Comparison of ENCODE assay signal across 29 cellular contexts in genomic region chr7:30315589-30315988, GRCh38.
"Had no signal": no experiment of that assay in that cellular context is flagged by ENCODE, and none has a peak within 500 bp of the region (broad histone marks: within the 10 kb centered on the region; RNA-seq: fewer than 3 reads in every experiment).

No MANE protein-coding gene starts in this region.

- H3K27ac Mint-ChIP-seq: activated naive CD8-positive, alpha-beta T cell treated with anti-CD3 and anti-CD28 coated beads, Interleukin-2, amount 10 ng/mL, durations not matched to agents 7 days and 5 days; activated T-cell treated with anti-CD3 and anti-CD28 coated beads, Interleukin-2, amount 50 U/mL, for 72 hours; brain; memory B cell had no signal

- H3K36me3 Mint-ChIP-seq: brain, T-cell had no signal

- H3K27ac ChIP-seq: ascending aorta, pancreas, prostate gland, skin epidermis, suprapubic skin, tibial artery had no signal

- H3K27me3 Mint-ChIP-seq: activated CD4-positive, alpha-beta T cell treated with anti-CD3 and anti-CD28 coated beads for 36 hours; activated naive CD8-positive, alpha-beta T cell treated with anti-CD3 and anti-CD28 coated beads, Interleukin-2, amount 10 ng/mL, durations not matched to agents 7 days and 5 days; brain; effector memory CD8-positive, alpha-beta T cell; memory B cell; naive thymus-derived CD4-positive, alpha-beta T cell; T-cell had no signal

- H3K9me3 Mint-ChIP-seq: activated naive CD8-positive, alpha-beta T cell treated with anti-CD3 and anti-CD28 coated beads, Interleukin-2, amount 10 ng/mL, durations not matched to agents 7 days and 5 days; activated T-cell treated with anti-CD3 and anti-CD28 coated beads, Interleukin-2, amount 50 U/mL, for 72 hours; brain; effector memory CD8-positive, alpha-beta T cell; memory B cell; T-cell had no signal

- H3K9me3 ChIP-seq: ascending aorta, pancreas, prostate gland, suprapubic skin, tibial artery had no signal

- H3K4me3 ChIP-seq: ascending aorta, pancreas, prostate gland, skin epidermis, suprapubic skin, tibial artery had no signal

- H3K4me3 Mint-ChIP-seq: activated CD4-positive, alpha-beta T cell treated with anti-CD3 and anti-CD28 coated beads for 36 hours; activated naive CD8-positive, alpha-beta T cell treated with anti-CD3 and anti-CD28 coated beads, Interleukin-2, amount 10 ng/mL, durations not matched to agents 7 days and 5 days; activated T-cell treated with anti-CD3 and anti-CD28 coated beads, Interleukin-2, amount 50 U/mL, for 72 hours; brain; effector memory CD8-positive, alpha-beta T cell; memory B cell; naive thymus-derived CD4-positive, alpha-beta T cell; T-cell had no signal

- H3K27me3 ChIP-seq: ascending aorta, pancreas, suprapubic skin, tibial artery had no signal

- H3K4me1 ChIP-seq: prostate gland had no signal

- ATAC-seq: activated CD4-positive, alpha-beta T cell treated with anti-CD3 and anti-CD28 coated beads for 36 hours; activated T-cell treated with anti-CD3 and anti-CD28 coated beads, Interleukin-2, amount 50 U/mL, for 72 hours; effector memory CD8-positive, alpha-beta T cell; naive thymus-derived CD4-positive, alpha-beta T cell; pancreas; sciatic nerve; T-cell had no signal

- H3K36me3 ChIP-seq: ascending aorta, pancreas, prostate gland, suprapubic skin, tibial artery had no signal

- DNase-seq: activated CD4-positive, alpha-beta T cell treated with anti-CD3 and anti-CD28 coated beads for 36 hours; activated CD4-positive, alpha-beta T cell treated with anti-CD3 and anti-CD28 coated beads, Interleukin-2, amount 50 U/mL, for 4 hours; activated CD4-positive, CD25-positive, alpha-beta regulatory T cell; activated effector memory CD4-positive, alpha-beta T cell treated with Interleukin-2 at 50 U/mL for 16 hours; activated naive CD4-positive, alpha-beta T cell treated with Interleukin-2 at 50 U/mL for 16 hours; activated naive CD8-positive, alpha-beta T cell treated with anti-CD3 and anti-CD28 coated beads, Interleukin-2, amount 10 ng/mL, durations not matched to agents 7 days and 5 days; activated T-cell treated with anti-CD3 and anti-CD28 coated beads for 4 hours; activated T-cell treated with anti-CD3 and anti-CD28 coated beads, Interleukin-2, amount 50 U/mL, for 72 hours; cortex of kidney; effector memory CD8-positive, alpha-beta T cell; head of caudate nucleus; hippocampal formation; kidney; midbrain; naive thymus-derived CD4-positive, alpha-beta T cell; nucleus accumbens; pancreas; retina; stimulated activated CD4-positive, alpha-beta T cell treated with anti-CD3 and anti-CD28 coated beads, Interleukin-12 subunit alpha, Interleukin-12 subunit beta, amount 100 ng/mL, for 4 hours; stimulated activated CD4-positive, alpha-beta T cell treated with anti-CD3 and anti-CD28 coated beads, Interleukin-4, amount 100 ng/mL, for 1 hour; T-cell; tibial artery had no signal
